21 cellular contexts compared by ENCODE assay signal in genomic region chr21:16058896-16059295, GRCh38.
"Had no signal": no experiment of that assay in that cellular context is flagged by ENCODE, and none has a peak within 500 bp of the region (broad histone marks: within the 10 kb centered on the region; RNA-seq: fewer than 3 reads in every experiment).

No MANE protein-coding gene starts in this region.

- H3K27me3 ChIP-seq: body of pancreas, right lobe of liver, stomach, uterus had no signal

- DNase-seq: activated CD4-positive, alpha-beta memory T cell treated with anti-CD3 and anti-CD28 coated beads, Interleukin-2, amount 10 ng/mL, durations not matched to agents 7 days and 5 days; activated CD4-positive, alpha-beta T cell treated with anti-CD3 and anti-CD28 coated beads for 48 hours; activated effector memory CD4-positive, alpha-beta T cell treated with anti-CD3 and anti-CD28 coated beads, Interleukin-2, amount 50 U/mL, for 16 hours; activated T-cell treated with anti-CD3 and anti-CD28 coated beads for 4 hours; anterior cingulate cortex; body of pancreas; effector memory CD4-positive, alpha-beta T cell; glutamatergic neuron; hippocampal formation; left ventricle myocardium superior; occipital lobe; posterior cingulate gyrus; right lobe of liver; small intestine; stimulated activated CD4-positive, alpha-beta T cell treated with anti-CD3 and anti-CD28 coated beads, Interleukin-2, amount 100 ng/mL, for 24 hours; stomach; uterus had no signal

- H3K4me1 ChIP-seq: body of pancreas, right lobe of liver, stomach, uterus had no signal

- H3K27ac ChIP-seq: body of pancreas, right lobe of liver, stomach, uterus had no signal

- H3K36me3 ChIP-seq: right lobe of liver, stomach, uterus had no signal

- H3K4me3 ChIP-seq: body of pancreas, right lobe of liver, stomach, uterus had no signal

- ATAC-seq: body of pancreas; esophagus mucosa; left ventricle myocardium superior; right lobe of liver; stimulated activated effector memory CD8-positive, alpha-beta T cell treated with anti-CD3 and anti-CD28 coated beads, Interleukin-12 subunit alpha, Interleukin-12 subunit beta, amount 100 ng/mL, for 72 hours had no signal

- H3K9me3 ChIP-seq: body of pancreas, right lobe of liver, stomach, uterus had no signal

- FAIRE-seq: colon, frontal cortex, small intestine had no signal
